In genomic region chr1:41892211-41892840, GRCh38 we compare ENCODE assay signal across 11 cellular contexts. TPM values are rescaled to one million over a fixed set of nuclear protein-coding genes. Genes with fewer than 3 reads are reported as not detected.
DNase-seq lines count a peak whose midpoint lies in the region; ATAC-seq and TF ChIP-seq lines count a peak whose summit lies in the region.
"Had no signal": no experiment of that assay in that cellular context is flagged by ENCODE, and none has a peak within 500 bp of the region (broad histone marks: within the 10 kb centered on the region; RNA-seq: fewer than 3 reads in every experiment).

No MANE protein-coding gene starts in this region.

- no peaks in the 10 kb centered on the region for H3K36me3 ChIP-seq in BLaER1 treated with 17β-estradiol and CSF1 and Interleukin-3, amounts not matched to agents 10 nM and 100 nM
- H3K36me3 ChIP-seq: vagina had no signal

- no peak for TF ChIP-seq CTCF in GM13977 (IDR thresholded peaks at IDR 0.05; ENCODE audit: extremely low read depth, insufficient read depth, missing control alignments)

- no peaks in the 10 kb centered on the region for H4K20me1 ChIP-seq in BLaER1 treated with 17β-estradiol and CSF1 and Interleukin-3, amounts not matched to agents 10 nM and 100 nM

- peaks cover 15% of the 10 kb centered on the region for H3K36me3 Mint-ChIP-seq in central memory CD8-positive, alpha-beta T cell (ENCODE audit: insufficient read depth)
- H3K36me3 Mint-ChIP-seq in naive thymus-derived CD8-positive, alpha-beta T cell, result no peaks in the 10 kb centered on the region

- H3K4me2 ChIP-seq in BLaER1 treated with 17β-estradiol and CSF1 and Interleukin-3, amounts not matched to agents 10 nM and 100 nM, result peak overlapping the region; percentile 73 to 96 (median 86); a peak in 21 of 22 replicates

- H3K4me3 ChIP-seq in BLaER1 treated with 17β-estradiol and CSF1 and Interleukin-3, amounts not matched to agents 10 nM and 100 nM, result no peak overlapping the region; a peak in 1 of 20 replicates

- no peaks in the 10 kb centered on the region for H3K27me3 Mint-ChIP-seq in central memory CD8-positive, alpha-beta T cell
- no peaks in the 10 kb centered on the region for H3K27me3 Mint-ChIP-seq in naive thymus-derived CD8-positive, alpha-beta T cell

- peak overlapping the region; percentile 87 for H3K27ac Mint-ChIP-seq in central memory CD8-positive, alpha-beta T cell (ENCODE audit: low read depth)
- H3K27ac Mint-ChIP-seq in naive thymus-derived CD8-positive, alpha-beta T cell, result peak overlapping the region; percentile 48 to 97 (median 92)

- H3K4me1 ChIP-seq in BLaER1 treated with 17β-estradiol and CSF1 and Interleukin-3, amounts not matched to agents 10 nM and 100 nM, result peaks cover 27 to 55% (median 32%) of the 10 kb centered on the region in 10 experiments

- peak; percentile 77 for ATAC-seq in central memory CD8-positive, alpha-beta T cell (replicated peaks; ENCODE audit: extremely low read depth, poor library complexity, severe bottlenecking)
- peak in 1 of 2 donors; percentile 48 for ATAC-seq in naive thymus-derived CD8-positive, alpha-beta T cell
- ATAC-seq in GM18505 (IDR thresholded peaks at IDR 0.05; ENCODE audit: unreplicated experiment), result no peak
- ATAC-seq: foreskin keratinocyte had no signal

- peaks cover 65% of the 10 kb centered on the region for H3K4me1 Mint-ChIP-seq in central memory CD8-positive, alpha-beta T cell
- peaks cover 23 to 70% (median 49%) of the 10 kb centered on the region in 4 donors for H3K4me1 Mint-ChIP-seq in naive thymus-derived CD8-positive, alpha-beta T cell

- H3K9ac ChIP-seq in BLaER1 treated with 17β-estradiol and CSF1 and Interleukin-3, amounts not matched to agents 10 nM and 100 nM, result peak overlapping the region in 1 of 11 experiments; percentile 80; a peak in 3 of 22 replicates

- peak overlapping the region in 2 of 11 experiments; percentile 2 to 79; a peak in 2 of 22 replicates for H3K27ac ChIP-seq in BLaER1 treated with 17β-estradiol and CSF1 and Interleukin-3, amounts not matched to agents 10 nM and 100 nM
- H3K27ac ChIP-seq: foreskin keratinocyte, vagina had no signal

- peaks cover 0 to 4% (median 0%) of the 10 kb centered on the region in 11 experiments; a peak in 3 of 22 replicates for H3K9me3 ChIP-seq in BLaER1 treated with 17β-estradiol and CSF1 and Interleukin-3, amounts not matched to agents 10 nM and 100 nM (replicated peaks in 1 of 11)
- H3K9me3 ChIP-seq: vagina had no signal

- in situ Hi-C loops in GM13977 (cut with MboI; ENCODE audit: low pct_unique_long_range_greater_than_20kb, low sequenced_read_pairs, unreplicated experiment), result no loop called here

- DNase-seq in NCI-H2029 (lab: John Stamatoyannopoulos, UW) (peak; percentile 41), mucosa of gallbladder (ENCODE audit: low spot score) (no peak), GM13977 (ENCODE audit: low spot score) (no peak), nucleus accumbens (lab: John Stamatoyannopoulos, UW) (no peak)
- DNase-seq in central memory CD8-positive, alpha-beta T cell (ENCODE audit: low spot score in 2 of 2), result peak in 1 of 2 donors; percentile 37
- peak in 3 of 10 donors; percentile 20 to 42 (median 22) for DNase-seq in naive thymus-derived CD8-positive, alpha-beta T cell
- DNase-seq: DMS 273 treated with DMSO at 0.1 percent for 48 hours, foreskin keratinocyte had no signal

- POLR2A ChIA-PET in naive thymus-derived CD8-positive, alpha-beta T cell (lab: Charles Lee), result interaction anchor here (0.6 to 8.3 kb wide), 7 partner anchors 9 to 185 kb away, joined by 3 to 114 read pairs (median 4); partner anchors contain the start of gene HIVEP3

- TF ChIP-seq POLR2A in GM18505 (IDR thresholded peaks at IDR 0.05; ENCODE audit: borderline replicate concordance, extremely low read depth, insufficient read depth, insufficient read length), result no peak

- no peaks in the 10 kb centered on the region for H3K9me3 Mint-ChIP-seq in central memory CD8-positive, alpha-beta T cell
- no peaks in the 10 kb centered on the region for H3K9me3 Mint-ChIP-seq in naive thymus-derived CD8-positive, alpha-beta T cell

- peak overlapping the region; percentile 78 for H3K4me3 Mint-ChIP-seq in central memory CD8-positive, alpha-beta T cell
- H3K4me3 Mint-ChIP-seq in naive thymus-derived CD8-positive, alpha-beta T cell, result peak overlapping the region; percentile 74 to 88 (median 84)

- H3K27me3 ChIP-seq in BLaER1 treated with 17β-estradiol and CSF1 and Interleukin-3, amounts not matched to agents 10 nM and 100 nM, result no peaks in the 10 kb centered on the region
- H3K27me3 ChIP-seq: foreskin keratinocyte, vagina had no signal

RNA-seq across cellular contexts. Expression of gene HIVEP3, which starts 26.4 kb away (rescaled TPM):
- 1 to 10 TPM; 6.3 TPM for total RNA-seq in naive thymus-derived CD8-positive, alpha-beta T cell
- polyA plus RNA-seq in naive thymus-derived CD8-positive, alpha-beta T cell, result 1 to 10 TPM; 5.5 to 9.8 (median 5.8) TPM
- 8.7 TPM for total RNA-seq in mucosa of gallbladder
